ENCODE assay signal across 18 cellular contexts in the genomic region with DNA sequence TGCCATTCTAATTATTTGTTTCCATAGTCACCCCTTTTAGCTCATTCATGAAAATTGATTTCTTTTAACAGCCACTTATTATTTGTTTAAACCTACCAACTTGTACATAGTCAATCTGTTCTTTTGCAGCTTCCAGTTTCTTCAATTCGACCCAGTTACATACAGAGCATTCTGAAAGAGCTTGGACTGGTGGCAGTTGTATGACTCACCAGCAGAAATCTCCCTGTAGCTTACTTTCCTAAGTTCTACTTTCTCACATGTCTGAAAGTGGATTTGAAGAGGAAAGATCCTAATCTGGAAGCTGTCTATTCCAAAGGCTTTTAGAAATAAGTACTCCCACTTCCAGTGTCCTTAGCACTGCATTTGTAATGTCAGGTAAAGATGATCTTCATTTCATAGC.
A peak's percentile ranks its signal among the peaks of the same experiment; 100 is the strongest.
DNase-seq lines count a peak whose midpoint lies in the region; ATAC-seq and TF ChIP-seq lines count a peak whose summit lies in the region.
"Had no signal": no experiment of that assay in that cellular context is flagged by ENCODE, and none has a peak within 500 bp of the region (broad histone marks: within the 10 kb centered on the region; RNA-seq: fewer than 3 reads in every experiment).

No MANE protein-coding gene starts in this region.

- H4K8ac ChIP-seq in trophoblast cell (ENCODE audit: low read depth, low read length) = no peak overlapping the region

- no peak overlapping the region for H4K91ac ChIP-seq in trophoblast cell (ENCODE audit: low read depth, low read length)

- H3K79me1 ChIP-seq in trophoblast cell (ENCODE audit: low read length) = no peaks in the 10 kb centered on the region

- H2AK5ac ChIP-seq in trophoblast cell (ENCODE audit: low read length) = no peak overlapping the region

- no peak overlapping the region for H3K9ac ChIP-seq in trophoblast cell (ENCODE audit: low read length)
- H3K9ac ChIP-seq: parathyroid adenoma had no signal

- H3K4me1 ChIP-seq in heart right ventricle = peaks cover 0 to 3% (median 0%) of the 10 kb centered on the region in 9 donors
- no peaks in the 10 kb centered on the region for H3K4me1 ChIP-seq in foreskin keratinocyte
- H3K4me1 ChIP-seq in aorta (ENCODE audit: control insufficient read depth in 1 of 2, insufficient read depth in 2 of 2, low read length in 2 of 2) = no peaks in the 10 kb centered on the region
- no peaks in the 10 kb centered on the region for H3K4me1 ChIP-seq in trophoblast cell (ENCODE audit: control insufficient read depth in 1 of 2, insufficient read depth in 2 of 2, low read length in 2 of 2)
- H3K4me1 ChIP-seq: parathyroid adenoma, upper lobe of right lung had no signal

- ATAC-seq in left ventricle myocardium superior (peak; percentile 32), heart right ventricle (no peak), foreskin keratinocyte (peak; percentile 53), aorta (ENCODE audit: low FRiP score) (peak; percentile 73), HG02970 (IDR thresholded peaks at IDR 0.05; ENCODE audit: low FRiP score, unreplicated experiment) (no peak)
- ATAC-seq: stimulated activated effector memory CD8-positive, alpha-beta T cell treated with anti-CD3 and anti-CD28 coated beads, Interleukin-12 subunit alpha, Interleukin-12 subunit beta, amount 100 ng/mL, for 72 hours; T-cell; upper lobe of right lung; WTC11 had no signal

- no peak overlapping the region for H2BK5ac ChIP-seq in trophoblast cell (ENCODE audit: low read depth, low read length, poor library complexity)

- H2BK120ac ChIP-seq in trophoblast cell (ENCODE audit: insufficient read depth, low read length, poor library complexity) = no peak overlapping the region

- no peak overlapping the region for H3K4me3 ChIP-seq in heart right ventricle
- no peak overlapping the region for H3K4me3 ChIP-seq in astrocyte of the spinal cord (ENCODE audit: low read depth, low read length)
- no peak overlapping the region for H3K4me3 ChIP-seq in aorta (ENCODE audit: low read length in 2 of 2)
- H3K4me3 ChIP-seq in trophoblast cell (ENCODE audit: low read depth, low read length) = no peak overlapping the region
- H3K4me3 ChIP-seq: upper lobe of right lung had no signal

- no peak for DNase-seq in left ventricle myocardium superior
- no peak for DNase-seq in heart right ventricle
- peak; percentile 71 for DNase-seq in astrocyte of the spinal cord (ENCODE audit: low read depth, low spot score)
- peak; percentile 9 to 39 for DNase-seq in foreskin keratinocyte
- no peak for DNase-seq in aorta
- DNase-seq in trophoblast cell = no peak
- DNase-seq in NCI-H774 (lab: John Stamatoyannopoulos, UW) = no peak
- DNase-seq: cerebellar nuclear complex, hippocampal formation, NCI-H2107, NCI-H748 treated with DMSO at 0.1 percent for 48 hours, small intestine, T-cell, upper lobe of right lung had no signal

- no peak overlapping the region for H2AFZ ChIP-seq in trophoblast cell (ENCODE audit: insufficient read depth, low read length, poor library complexity)
- H2AFZ ChIP-seq: parathyroid adenoma had no signal

- H3K27me3 ChIP-seq in heart right ventricle (no peaks in the 10 kb centered on the region), foreskin keratinocyte (no peaks in the 10 kb centered on the region), aorta (ENCODE audit: control insufficient read depth in 1 of 2, insufficient read depth in 2 of 2, low read length in 1 of 2) (no peaks in the 10 kb centered on the region), trophoblast cell (ENCODE audit: insufficient read depth, low read length) (no peaks in the 10 kb centered on the region)
- H3K27me3 ChIP-seq: upper lobe of right lung had no signal

- 53 to 58% methylated on average over 1 of the region's 1 CpG for WGBS in heart right ventricle, 2 donors
- WGBS in aorta, 2 donors = 0 to 3% methylated on average over 1 of the region's 1 CpG
- WGBS in trophoblast cell (ENCODE audit: extremely low coverage, insufficient coverage, insufficient read length) = no CpG with 5 or more reads among the region's 1 CpG

- H3K4me2 ChIP-seq in trophoblast cell (ENCODE audit: low read length) = no peak overlapping the region

- intact Hi-C loops in left ventricle myocardium superior (cut with micrococcal nuclease) = no loop called here
- intact Hi-C loops in heart right ventricle (cut with DNase I) = no loop called here
- intact Hi-C loops in aorta (cut with DNase I) = no loop called here

- H3K27ac ChIP-seq in heart right ventricle (no peak overlapping the region), foreskin keratinocyte (no peak overlapping the region), aorta (ENCODE audit: low read depth in 1 of 2, low read length in 2 of 2) (no peak overlapping the region), trophoblast cell (ENCODE audit: low read depth, low read length) (no peak overlapping the region)
- H3K27ac ChIP-seq: parathyroid adenoma, upper lobe of right lung had no signal

- H3K36me3 ChIP-seq in heart right ventricle (no peaks in the 10 kb centered on the region), aorta (ENCODE audit: control insufficient read depth in 1 of 2, insufficient read depth in 2 of 2, low read length in 1 of 2) (no peaks in the 10 kb centered on the region), trophoblast cell (ENCODE audit: control insufficient read depth in 1 of 2, insufficient read depth in 2 of 2, low read length in 2 of 2) (no peaks in the 10 kb centered on the region)
- H3K36me3 ChIP-seq: upper lobe of right lung had no signal

- TF ChIP-seq CTCF in heart right ventricle (IDR thresholded peaks at IDR 0.05) (no peak), astrocyte of the spinal cord (IDR thresholded peaks at IDR 0.05; ENCODE audit: low read depth, low read length) (no peak), foreskin keratinocyte (conservative IDR thresholded peaks at IDR 0.05) (no peak)

- H3K79me2 ChIP-seq in trophoblast cell (ENCODE audit: control insufficient read depth, insufficient read depth, low read length, poor library complexity) = no peaks in the 10 kb centered on the region
- H3K79me2 ChIP-seq: parathyroid adenoma had no signal

- no peak overlapping the region for H4K12ac ChIP-seq in trophoblast cell (ENCODE audit: low read depth, low read length)

- H3K23ac ChIP-seq in trophoblast cell (ENCODE audit: low read length) = no peak overlapping the region

- in situ Hi-C loops in astrocyte of the spinal cord (cut with HindIII; ENCODE audit: low sequenced_read_pairs) = no loop called here

- no peak overlapping the region for H3K18ac ChIP-seq in trophoblast cell (ENCODE audit: low read length)

- peaks cover 0 to 27% (median 5%) of the 10 kb centered on the region in 11 donors for H3K9me3 ChIP-seq in heart right ventricle
- H3K9me3 ChIP-seq in aorta (ENCODE audit: control insufficient read depth, low read length) = no peaks in the 10 kb centered on the region
- peaks cover 13% of the 10 kb centered on the region for H3K9me3 ChIP-seq in trophoblast cell (ENCODE audit: insufficient read depth, low read depth, low read length)
- H3K9me3 ChIP-seq: upper lobe of right lung had no signal

- H3K4ac ChIP-seq in trophoblast cell (ENCODE audit: low read depth, low read length) = no peak overlapping the region

- H2BK12ac ChIP-seq in trophoblast cell (ENCODE audit: low read length) = no peak overlapping the region

- no peak overlapping the region for H3K14ac ChIP-seq in trophoblast cell (ENCODE audit: low read length)

Comparison
In these comparisons a context has a peak if more than half of its experiments do, and no peak if none do; other contexts are left out.
1. ATAC-seq: peak in left ventricle myocardium superior (single experiment), foreskin keratinocyte (single experiment) and aorta (single experiment); none in heart right ventricle (0 of 8) and HG02970 (single experiment).
2. DNase-seq: peak in astrocyte of the spinal cord (single experiment) and foreskin keratinocyte (2 of 2); none in left ventricle myocardium superior (single experiment), heart right ventricle (0 of 2), aorta (0 of 2), trophoblast cell (0 of 2) and NCI-H774 (single experiment).